ENCODE assay signal across 8 cellular contexts in the genomic region with DNA sequence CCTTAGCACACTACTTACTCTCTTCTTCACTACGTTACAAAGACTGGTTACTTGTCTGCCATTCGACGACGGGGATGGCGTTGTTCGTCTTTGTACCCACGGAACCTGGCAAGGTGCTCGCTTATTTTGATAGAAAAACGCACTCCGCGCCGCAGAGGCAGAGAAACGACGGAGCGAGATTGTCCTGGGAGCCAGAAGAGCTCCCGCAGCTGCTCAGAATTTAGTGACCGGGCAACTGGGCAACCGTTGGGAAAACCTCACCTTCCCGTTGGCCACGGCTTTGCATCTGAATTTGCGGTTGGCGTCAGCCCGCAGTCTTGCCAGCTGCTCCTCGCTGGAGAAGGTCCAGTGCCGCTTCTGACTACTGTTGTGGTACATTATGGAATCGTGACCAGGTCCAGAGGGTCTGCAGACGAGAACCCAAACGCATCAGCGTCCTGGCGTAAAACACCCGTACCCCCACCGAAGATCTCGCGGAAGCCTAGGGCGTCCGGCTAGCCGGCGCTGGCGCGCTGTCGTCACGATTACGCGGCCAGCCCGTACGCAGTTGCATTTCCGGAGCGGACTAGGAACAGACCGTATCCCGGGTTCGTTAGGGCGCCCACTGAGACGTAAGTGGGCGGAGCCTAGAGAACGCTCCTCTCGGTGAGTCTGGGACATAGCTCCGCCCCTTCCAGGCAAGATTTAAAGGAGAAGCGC. TPM values are rescaled to one million over a fixed set of nuclear protein-coding genes. Genes with fewer than 3 reads are reported as not detected.
DNase-seq lines count a peak whose midpoint lies in the region; ATAC-seq and TF ChIP-seq lines count a peak whose summit lies in the region.

A gene (minus strand): TSS at position 514 of the 699 bp plus-strand sequence. CDS start 136 bp downstream, at position 378.

- TF ChIP-seq CTCF in PC-9 (conservative IDR thresholded peaks at IDR 0.05) (no peak), mucosa of descending colon (IDR thresholded peaks at IDR 0.05) (no peak)

- H3K9me3 ChIP-seq in PC-9 (ENCODE audit: insufficient read depth, low read depth) (no peaks in the 10 kb centered on the region), mucosa of descending colon (no peaks in the 10 kb centered on the region)

- H3K27ac ChIP-seq in PC-9 (peak within 1 kb of the TSS; percentile 55), epithelial cell of prostate (peak within 1 kb of the TSS; percentile 75)

- H3K79me2 ChIP-seq in PC-9 (ENCODE audit: low read depth): peaks cover 26% of the 10 kb centered on the region

- ATAC-seq in GM21619 (IDR thresholded peaks at IDR 0.05; ENCODE audit: unreplicated experiment) (peak; percentile 98), mucosa of descending colon (peak; percentile 99)

- H3K36me3 ChIP-seq in PC-9 (ENCODE audit: low read depth): peaks cover 25% of the 10 kb centered on the region
- peaks cover 13% of the 10 kb centered on the region for H3K36me3 ChIP-seq in mucosa of descending colon (ENCODE audit: low read depth)

- peak within 1 kb of the TSS; percentile 96 for H3K4me2 ChIP-seq in PC-9

- peak within 1 kb of the TSS; percentile 93 for H3K4me3 ChIP-seq in Jurkat, Clone E6-1 (ENCODE audit: low read length)
- H3K4me3 ChIP-seq in PC-9 (peak within 1 kb of the TSS; percentile 89), mucosa of descending colon (peak within 1 kb of the TSS; percentile 89)

- 0 out of 2 replicates have a peak, but pooled peaks cover 5% of the 10 kb centered on the region for H3F3A ChIP-seq in PC-9 (ENCODE audit: insufficient read depth, low read depth)

- intact Hi-C loops in PC-9 (cut with micrococcal nuclease; ENCODE audit: unreplicated experiment): loop anchor here (5.0 kb wide), 6 partner anchors 370 to 1375 kb away; no protein-coding TSS in a partner anchor
- intact Hi-C loops in mucosa of descending colon (cut with DNase I, micrococcal nuclease): no loop called here

- BruUV-seq in PC-9 (replicated peaks; lab: Mats Ljungman, UMichigan): TSS peak; percentile 80

- CTCF ChIA-PET in PC-9 (lab: Charles Lee): interaction anchor here (0.6 to 0.7 kb wide), 2 partner anchors 17 to 285 kb away, joined by 3 read pairs; no protein-coding TSS in a partner anchor

- no peaks in the 10 kb centered on the region for H3K27me3 ChIP-seq in PC-9 (ENCODE audit: insufficient read depth, low read depth)

- H3K4me1 ChIP-seq in PC-9 (replicated peaks; ENCODE audit: insufficient read depth): peaks cover 13% of the 10 kb centered on the region
- H3K4me1 ChIP-seq in mucosa of descending colon (ENCODE audit: low read depth): peaks cover 10% of the 10 kb centered on the region

- peak; percentile 82 for DNase-seq in DMS153 (lab: John Stamatoyannopoulos, UW)
- peak; percentile 98 for DNase-seq in Jurkat, Clone E6-1 (ENCODE audit: low read depth, low spot score)
- DNase-seq in PC-9: peak; percentile 95
- DNase-seq in activated T-cell treated with anti-CD3 and anti-CD28 coated beads, Interleukin-2, amount 50 U/mL, for 1 hour: peak; percentile 91
- peak; percentile 82 for DNase-seq in epithelial cell of prostate (ENCODE audit: low read depth, low spot score)
- peak; percentile 96 to 99 (median 98) for DNase-seq in mucosa of descending colon
- peak; percentile 92 for DNase-seq in stimulated activated CD8-positive, alpha-beta memory T cell treated with anti-CD3 and anti-CD28 coated beads, Interleukin-4, amount 100 ng/mL, for 24 hours (ENCODE audit: low read depth)

- H2AFZ ChIP-seq in PC-9: peak within 1 kb of the TSS; percentile 96

- no peaks in the 10 kb centered on the region for H3K9me2 ChIP-seq in PC-9 (ENCODE audit: insufficient read depth)

- POLR2A ChIA-PET in PC-9 (lab: Charles Lee; ENCODE audit: unreplicated experiment): interaction anchor here (0.5 to 1.1 kb wide), 4 partner anchors 145 to 393 kb away, joined by 4 to 9 read pairs (median 7); a partner anchor contains a TSS

- peaks cover 4% of the 10 kb centered on the region; the same call in 1 of the 2 replicates for H4K20me1 ChIP-seq in PC-9 (ENCODE audit: insufficient read depth)

RNA-seq across cellular contexts. Expression of the gene that starts here (rescaled TPM):
- polyA plus RNA-seq in Jurkat, Clone E6-1 (2012; ENCODE audit: insufficient read depth, insufficient read length): 118 TPM
- total RNA-seq in PC-9 (2021): 38.5 and 43.9 TPM in 2 replicates
- 10 to 100 TPM; 40.7 to 56.6 (median 49.4) TPM for total RNA-seq in mucosa of descending colon

Comparison
In these comparisons a context has a peak if more than half of its experiments do, and no peak if none do; other contexts are left out.
1. Peak in every context shown above with its lines: DNase-seq, ATAC-seq, H3K4me3 ChIP-seq and H3K27ac ChIP-seq.